In genomic region chr18:6431659-6432318, GRCh38 we compare ENCODE assay signal across 1 cellular context.
TF ChIP-seq lines count a peak whose summit lies in the region.

No MANE protein-coding gene starts in this region.

TF ChIP-seq in HepG2, 621 proteins besides CTCF, POLR2A, EP300 and RAD21:
- TF ChIP-seq MAFK (conservative IDR thresholded peaks at IDR 0.05 in 1 of 2, IDR thresholded peaks at IDR 0.05 in 1 of 2; ENCODE audit: low read length in 2 of 2) (peak; percentile 40; a peak in 1 of 4 replicates), ZFP37 (CRISPR knock-in tag; IDR thresholded peaks at IDR 0.05; ENCODE audit: borderline replicate concordance) (no peak)
TF ChIP-seq in HepG2: peak in this region for 1.
